Comparison of ENCODE assay signal across 23 cellular contexts in the genomic region with DNA sequence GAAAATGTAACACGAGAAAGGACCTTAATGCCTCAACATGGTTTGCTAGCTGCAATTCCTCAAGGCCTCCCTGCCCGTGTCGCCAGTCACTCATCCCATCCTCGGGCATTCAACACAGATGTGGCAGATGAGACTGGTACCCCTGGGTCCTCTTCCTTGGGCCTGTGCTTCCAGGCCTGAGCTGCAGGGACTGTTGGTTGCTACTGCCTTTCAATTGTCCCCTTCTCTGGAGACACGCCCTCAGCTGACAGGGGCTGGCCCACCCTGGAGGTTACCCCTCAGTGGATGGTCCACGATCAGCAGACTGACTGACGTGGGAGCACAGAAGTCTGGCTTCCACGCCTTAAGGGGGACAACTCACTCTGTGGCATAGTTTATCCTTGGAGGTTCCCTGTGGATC.
DNase-seq lines count a peak whose midpoint lies in the region; ATAC-seq, FAIRE-seq and TF ChIP-seq lines count a peak whose summit lies in the region.
"Had no signal": no experiment of that assay in that cellular context is flagged by ENCODE, and none has a peak within 500 bp of the region (broad histone marks: within the 10 kb centered on the region; RNA-seq: fewer than 3 reads in every experiment).

No MANE protein-coding gene starts in this region.

- no peak overlapping the region for H2AFZ ChIP-seq in Karpas-422 (ENCODE audit: low read length)
- peak overlapping the region; percentile 26; the same call in 1 of the 2 replicates for H2AFZ ChIP-seq in H1 (ENCODE audit: low read length)
- no peak overlapping the region for H2AFZ ChIP-seq in neuronal stem cell (ENCODE audit: low read length)
- H2AFZ ChIP-seq in SK-N-SH (ENCODE audit: low read depth) = no peak overlapping the region
- H2AFZ ChIP-seq: GM23338 had no signal

- no peaks in the 10 kb centered on the region for H3F3A ChIP-seq in SK-N-SH (replicated peaks; ENCODE audit: insufficient read depth)

- H3K14ac ChIP-seq in H1 (ENCODE audit: insufficient read length) (no peak overlapping the region), neuronal stem cell (ENCODE audit: low read length) (no peak overlapping the region)

- H3K9me2 ChIP-seq in Karpas-422 (replicated peaks; ENCODE audit: insufficient read depth, low read length) (no peaks in the 10 kb centered on the region), SK-N-SH (no peaks in the 10 kb centered on the region)

- H3K9ac ChIP-seq in Karpas-422 (ENCODE audit: low read length) (no peak overlapping the region), H1 (replicated peaks in 1 of 4; ENCODE audit: extremely low read depth in 1 of 4, low read depth in 3 of 4, low read length in 3 of 4) (no peak overlapping the region), neuronal stem cell (ENCODE audit: low read depth, low read length, poor library complexity) (no peak overlapping the region), SK-N-SH (no peak overlapping the region)
- H3K9ac ChIP-seq: BLaER1 treated with 17β-estradiol and CSF1 and Interleukin-3, amounts not matched to agents 10 nM and 100 nM had no signal

- WGBS in H1 (ENCODE audit: extremely low coverage in 1 of 2, insufficient coverage in 1 of 2, insufficient read length in 1 of 2, insufficient replicate concordance in 2 of 2, low coverage in 1 of 2, low lambda C conversion rate in 2 of 2, missing lambda C conversion rate in 1 of 2), 2 experiments = 94% methylated on average over 8 of the region's 8 CpGs; no CpG with 5 or more reads in 1 of the 2 experiments
- WGBS in neuronal stem cell (ENCODE audit: extremely low coverage in 2 of 2, insufficient read length in 2 of 2, insufficient replicate concordance in 1 of 2), 2 donors = no CpG with 5 or more reads among the region's 8 CpGs
- WGBS in SK-N-SH (ENCODE audit: low lambda C conversion rate) = 19% methylated on average over 5 of the region's 8 CpGs

- no peaks in the 10 kb centered on the region for H3K23me2 ChIP-seq in H1 (ENCODE audit: low read depth, low read length)

- no peak overlapping the region for H3K4me3 ChIP-seq in Karpas-422 (ENCODE audit: low read length)
- no peak overlapping the region for H3K4me3 ChIP-seq in H1 (ENCODE audit: extremely low read depth in 1 of 4, insufficient read depth in 2 of 4, low read depth in 3 of 4, low read length in 4 of 4)
- no peak overlapping the region for H3K4me3 ChIP-seq in neuronal stem cell (ENCODE audit: low read length in 2 of 2)
- H3K4me3 ChIP-seq in foreskin fibroblast (ENCODE audit: low read depth in 1 of 2, low read length in 2 of 2) = no peak overlapping the region
- H3K4me3 ChIP-seq in SK-N-SH (ENCODE audit: low read depth in 2 of 2, low read length in 1 of 2) = no peak overlapping the region
- H3K4me3 ChIP-seq: A549; BLaER1 treated with 17β-estradiol and CSF1 and Interleukin-3, amounts not matched to agents 10 nM and 100 nM; GM23338 had no signal

- H4K91ac ChIP-seq in H1 (replicated peaks; ENCODE audit: insufficient read length, low read length) (no peak overlapping the region), neuronal stem cell (ENCODE audit: low read depth, low read length, poor library complexity) (no peak overlapping the region)

- no peak for TF ChIP-seq RAD21 in H1 (IDR thresholded peaks at IDR 0.05 in 1 of 2, conservative IDR thresholded peaks at IDR 0.05 in 1 of 2; ENCODE audit: low read depth in 2 of 2, low read length in 2 of 2)
- no peak for TF ChIP-seq RAD21 in SK-N-SH (IDR thresholded peaks at IDR 0.05; ENCODE audit: low read length)

- peaks cover 26% of the 10 kb centered on the region for H3K4me1 ChIP-seq in Karpas-422 (ENCODE audit: low read length)
- no peaks in the 10 kb centered on the region for H3K4me1 ChIP-seq in H1 (replicated peaks in 1 of 4; ENCODE audit: control insufficient read depth in 3 of 4, insufficient read depth in 4 of 4, low read length in 3 of 4)
- H3K4me1 ChIP-seq in neuronal stem cell (ENCODE audit: control insufficient read depth in 2 of 2, insufficient read depth in 1 of 2, low read depth in 1 of 2, low read length in 2 of 2) = peaks cover 0 to 10% of the 10 kb centered on the region in 2 donors
- peaks cover 0 to 10% of the 10 kb centered on the region in 2 experiments; a peak in 1 of 4 replicates for H3K4me1 ChIP-seq in SK-N-SH (ENCODE audit: control insufficient read depth in 1 of 2, insufficient read depth in 2 of 2, low read depth in 1 of 2, low read length in 1 of 2)
- H3K4me1 ChIP-seq: A549, BE2C had no signal

- H4K8ac ChIP-seq in H1 (ENCODE audit: extremely low read depth, insufficient read depth, low read length) (no peak overlapping the region), neuronal stem cell (ENCODE audit: low read depth, low read length) (no peak overlapping the region)

- H3K79me1 ChIP-seq in H1 (ENCODE audit: low read depth, low read length) = no peaks in the 10 kb centered on the region
- H3K79me1 ChIP-seq in neuronal stem cell (ENCODE audit: low read depth, low read length) = no peaks in the 10 kb centered on the region

- POLR2A ChIA-PET in H1 (lab: Charles Lee; ENCODE audit: partially characterized antibody) = no interaction called here
- POLR2A ChIA-PET in SK-N-SH (lab: Yijun Ruan, JAX) = interaction anchor here (0.6 kb wide), 1 partner anchor 608 kb away, joined by 3 read pairs; no protein-coding TSS in a partner anchor

- no peak overlapping the region for H3K56ac ChIP-seq in H1 (replicated peaks; ENCODE audit: insufficient read length, low read depth, low read length)

- H3K18ac ChIP-seq in H1 (ENCODE audit: extremely low read depth, low read length) (no peak overlapping the region), neuronal stem cell (ENCODE audit: low read length) (peak overlapping the region; percentile 29)

- H4K5ac ChIP-seq in H1 (ENCODE audit: insufficient read length, low read depth, low read length) = no peak overlapping the region

- DNase-seq in Karpas-422 (no peak), H1 (ENCODE audit: low read depth in 1 of 2, low spot score in 2 of 2) (no peak), neuronal stem cell (ENCODE audit: low spot score) (no peak), foreskin fibroblast (no peak), OCI-M1 (lab: John Stamatoyannopoulos, UW) (no peak), SK-N-SH (no peak)
- DNase-seq: 8988T; ACHN; AML-193; BE2C; CD4-positive, alpha-beta T cell; CD8-positive, alpha-beta memory T cell; DMS53; DMS79 treated with DMSO at 0.1 percent for 48 hours; GF-D8; HCEC 1CT had no signal

- no peak for TF ChIP-seq CTCF in H1 (IDR thresholded peaks at IDR 0.05; ENCODE audit: control extremely low read depth in 1 of 3, insufficient read depth in 1 of 3, low read depth in 1 of 3, low read length in 3 of 3)
- TF ChIP-seq CTCF in foreskin fibroblast (IDR thresholded peaks at IDR 0.05; ENCODE audit: low read depth, low read length) = no peak
- TF ChIP-seq CTCF in SK-N-SH (IDR thresholded peaks at IDR 0.05) = no peak

- H3K27me3 ChIP-seq in Karpas-422 (ENCODE audit: low read length) (no peaks in the 10 kb centered on the region), H1 (replicated peaks in 1 of 4; ENCODE audit: control insufficient read depth in 3 of 4, extremely low read depth in 1 of 4, insufficient read depth in 3 of 4, low read length in 3 of 4) (no peaks in the 10 kb centered on the region), neuronal stem cell (ENCODE audit: control insufficient read depth in 3 of 3, insufficient read depth in 3 of 3, low read depth in 1 of 3, low read length in 3 of 3) (no peaks in the 10 kb centered on the region), SK-N-SH (ENCODE audit: insufficient read depth) (no peaks in the 10 kb centered on the region)
- H3K27me3 ChIP-seq: BE2C; BLaER1 treated with 17β-estradiol and CSF1 and Interleukin-3, amounts not matched to agents 10 nM and 100 nM had no signal

- H3K36me3 ChIP-seq in Karpas-422 (ENCODE audit: insufficient read depth, low read length) (no peaks in the 10 kb centered on the region; the same call in 1 of the 2 replicates), H1 (ENCODE audit: control insufficient read depth in 2 of 4, insufficient read depth in 4 of 4, low read length in 3 of 4) (no peaks in the 10 kb centered on the region), neuronal stem cell (replicated peaks in 1 of 2; ENCODE audit: control insufficient read depth in 2 of 2, insufficient read depth in 2 of 2, low read length in 2 of 2) (no peaks in the 10 kb centered on the region), SK-N-SH (replicated peaks in 1 of 2; ENCODE audit: control insufficient read depth in 1 of 2, insufficient read depth in 2 of 2, low read length in 1 of 2) (no peaks in the 10 kb centered on the region)
- H3K36me3 ChIP-seq: BE2C; BLaER1 treated with 17β-estradiol and CSF1 and Interleukin-3, amounts not matched to agents 10 nM and 100 nM had no signal

- H2BK15ac ChIP-seq in H1 (ENCODE audit: low read length) = no peak overlapping the region
- H2BK15ac ChIP-seq in neuronal stem cell (ENCODE audit: low read length) = no peak overlapping the region

- H4K20me1 ChIP-seq in Karpas-422 (ENCODE audit: insufficient read depth, low read depth, low read length) (no peaks in the 10 kb centered on the region), H1 (replicated peaks in 1 of 2; ENCODE audit: control insufficient read depth in 1 of 2, insufficient read depth in 2 of 2, low read length in 2 of 2) (no peaks in the 10 kb centered on the region), SK-N-SH (ENCODE audit: insufficient read depth) (no peaks in the 10 kb centered on the region)
- H4K20me1 ChIP-seq: BLaER1 treated with 17β-estradiol and CSF1 and Interleukin-3, amounts not matched to agents 10 nM and 100 nM had no signal

- CTCF ChIA-PET in H1 (lab: Charles Lee; ENCODE audit: partially characterized antibody) (interaction anchor here (1.1 to 1.3 kb wide), 2 partner anchors 72 to 81 kb away, joined by 3 read pairs; no protein-coding TSS in a partner anchor), SK-N-SH (lab: Yijun Ruan, JAX) (interaction anchor here (0.7 to 1.4 kb wide), 3 partner anchors 10 to 47 kb away, joined by 3 to 5 read pairs (median 4); no protein-coding TSS in a partner anchor)

- H2BK20ac ChIP-seq in H1 (ENCODE audit: low read length) = no peak overlapping the region

- H3K9me3 ChIP-seq in Karpas-422 (ENCODE audit: low read length) (no peaks in the 10 kb centered on the region), H1 (ENCODE audit: insufficient read depth in 2 of 2, low read depth in 1 of 2, low read length in 1 of 2) (no peaks in the 10 kb centered on the region), neuronal stem cell (replicated peaks in 1 of 2; ENCODE audit: control insufficient read depth in 2 of 2, insufficient read depth in 1 of 2, low read depth in 1 of 2, low read length in 2 of 2) (no peaks in the 10 kb centered on the region), SK-N-SH (no peaks in the 10 kb centered on the region)
- H3K9me3 ChIP-seq: A549; BE2C; BLaER1 treated with 17β-estradiol and CSF1 and Interleukin-3, amounts not matched to agents 10 nM and 100 nM had no signal

- no peaks in the 10 kb centered on the region for H3K79me2 ChIP-seq in Karpas-422 (ENCODE audit: low read length)
- H3K79me2 ChIP-seq in H1 (ENCODE audit: control insufficient read depth in 1 of 2, insufficient read depth in 2 of 2, low read length in 2 of 2) = no peaks in the 10 kb centered on the region
- no peaks in the 10 kb centered on the region for H3K79me2 ChIP-seq in SK-N-SH (ENCODE audit: insufficient read depth)

- H2BK5ac ChIP-seq in H1 (ENCODE audit: low read depth, low read length) (no peak overlapping the region), neuronal stem cell (ENCODE audit: low read length) (no peak overlapping the region)

- H3K27ac ChIP-seq in Karpas-422 (ENCODE audit: low read length) = no peak overlapping the region
- no peak overlapping the region for H3K27ac ChIP-seq in H1 (ENCODE audit: low read depth, low read length)
- H3K27ac ChIP-seq in neuronal stem cell (replicated peaks; ENCODE audit: low read length) = no peak overlapping the region
- no peak overlapping the region for H3K27ac ChIP-seq in SK-N-SH (ENCODE audit: low read depth in 2 of 2, low read length in 1 of 2)
- H3K27ac ChIP-seq: A549; BLaER1 treated with 17β-estradiol and CSF1 and Interleukin-3, amounts not matched to agents 10 nM and 100 nM had no signal

- H3K4ac ChIP-seq in H1 (replicated peaks; ENCODE audit: insufficient read length, low read depth, low read length) = no peak overlapping the region
- no peak overlapping the region for H3K4ac ChIP-seq in neuronal stem cell (ENCODE audit: low read length)

- H2BK12ac ChIP-seq in H1 (ENCODE audit: low read depth, low read length) = no peak overlapping the region
- peak overlapping the region; percentile 26 for H2BK12ac ChIP-seq in neuronal stem cell (ENCODE audit: low read length)

- H3K4me2 ChIP-seq in Karpas-422 (ENCODE audit: low read depth, low read length, poor library complexity, severe bottlenecking) (peak overlapping the region; percentile 24), H1 (ENCODE audit: insufficient read depth in 1 of 2, low read depth in 2 of 2, low read length in 2 of 2) (no peak overlapping the region), neuronal stem cell (ENCODE audit: insufficient read depth, low read length, poor library complexity, severe bottlenecking) (no peak overlapping the region), SK-N-SH (no peak overlapping the region)
- H3K4me2 ChIP-seq: A549, GM23338 had no signal

- no peak for TF ChIP-seq EP300 in H1 (IDR thresholded peaks at IDR 0.05; ENCODE audit: borderline replicate concordance in 1 of 2, low read depth in 2 of 2, low read length in 2 of 2)
- TF ChIP-seq EP300 in SK-N-SH (IDR thresholded peaks at IDR 0.05; ENCODE audit: borderline replicate concordance in 1 of 2, low read depth in 1 of 2, low read length in 1 of 2) = no peak

- H2BK120ac ChIP-seq in H1 (replicated peaks; ENCODE audit: low read depth, low read length) (no peak overlapping the region), neuronal stem cell (ENCODE audit: low read depth, low read length) (no peak overlapping the region)

- H2AK5ac ChIP-seq in H1 (ENCODE audit: low read depth, low read length) = no peak overlapping the region
- H2AK5ac ChIP-seq in neuronal stem cell (ENCODE audit: low read depth, low read length) = no peak overlapping the region

- ATAC-seq in HG02571 (IDR thresholded peaks at IDR 0.05; ENCODE audit: unreplicated experiment) = no peak
- ATAC-seq: A549, GM23338 had no signal

- no peak overlapping the region for H3K23ac ChIP-seq in H1 (ENCODE audit: insufficient read length)
- H3K23ac ChIP-seq in neuronal stem cell (ENCODE audit: low read depth, low read length, poor library complexity) = no peak overlapping the region

- no peak for TF ChIP-seq POLR2A in H1 (IDR thresholded peaks at IDR 0.05; ENCODE audit: control extremely low read depth in 1 of 2, low read depth in 2 of 2, low read length in 2 of 2)

- FAIRE-seq in H1 (lab: Jason Lieb, UNC) = no peak
- FAIRE-seq: A549, GM12891, GM18507, H54 had no signal
